Comparison of ENCODE assay signal across 17 cellular contexts in the genomic region with DNA sequence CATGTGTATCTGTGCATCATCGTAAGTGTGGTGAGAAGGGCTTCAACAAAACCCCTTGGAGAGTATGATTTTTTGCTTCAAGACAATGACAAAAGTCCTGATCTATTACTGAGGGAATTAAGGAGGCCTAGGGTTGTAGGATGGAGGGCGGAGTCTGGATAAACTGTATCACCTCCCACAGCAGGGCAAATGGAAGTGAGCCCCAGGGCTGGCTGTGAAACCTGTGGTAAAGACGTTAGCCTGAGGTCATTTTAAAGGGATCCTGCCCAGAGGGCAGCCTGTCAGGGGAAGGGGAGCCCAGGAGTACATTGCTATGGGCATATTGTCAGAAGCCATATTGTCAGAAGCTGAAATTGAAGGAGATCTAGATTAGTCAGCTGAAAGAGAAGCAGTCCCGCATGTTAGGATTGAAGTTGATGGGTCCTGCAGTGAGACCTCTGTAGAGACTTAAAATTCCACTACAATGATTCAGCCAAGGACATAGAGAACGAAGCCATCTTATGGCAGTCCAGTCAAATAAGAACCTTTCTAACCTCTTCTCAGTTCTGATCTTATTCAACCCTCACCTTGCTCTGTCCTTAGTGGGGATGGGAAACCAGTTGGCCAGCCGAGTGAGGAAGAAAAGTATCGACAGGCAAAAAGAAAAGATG. TPM values are rescaled to one million over a fixed set of nuclear protein-coding genes. Genes with fewer than 3 reads are reported as not detected.
"Had no signal": no experiment of that assay in that cellular context is flagged by ENCODE, and none has a peak within 500 bp of the region (broad histone marks: within the 10 kb centered on the region; RNA-seq: fewer than 3 reads in every experiment).

No MANE protein-coding gene starts in this region.

- ATAC-seq: foreskin keratinocyte; left colon; left ventricle myocardium superior; natural killer cell treated with Interleukin-12 subunit alpha and Interleukin-12 subunit beta and Interleukin-15 and Interleukin-18, amount 100 ng/mL, for 72 hours; psoas muscle; right lobe of liver had no signal

- H3K36me3 ChIP-seq: right lobe of liver had no signal

- H3K4me3 Mint-ChIP-seq: natural killer cell treated with Interleukin-12 subunit alpha and Interleukin-12 subunit beta and Interleukin-15 and Interleukin-18, amount 100 ng/mL, for 72 hours had no signal

- H3K9ac ChIP-seq: parathyroid adenoma had no signal

- DNase-seq: dermis blood vessel endothelial cell; erythroblast; foreskin keratinocyte; left colon; left ventricle myocardium superior; mesenchymal stem cell; midbrain; psoas muscle; retina; right lobe of liver; stimulated activated CD4-positive, alpha-beta T cell treated with anti-CD3 and anti-CD28 coated beads, Interleukin-1b, Interleukin-23, amount 100 ng/mL, for 48 hours; stimulated activated CD4-positive, alpha-beta T cell treated with anti-CD3 and anti-CD28 coated beads, Interleukin-4, amount 100 ng/mL, for 4 hours; stimulated activated naive CD4-positive, alpha-beta T cell; trophoblast cell had no signal

- H3K27ac ChIP-seq: foreskin keratinocyte, parathyroid adenoma, psoas muscle, right lobe of liver had no signal

- H3K27me3 ChIP-seq: foreskin keratinocyte had no signal

- H3K9me3 ChIP-seq: psoas muscle, right lobe of liver had no signal

- H3K79me2 ChIP-seq: parathyroid adenoma had no signal

- H3K27ac Mint-ChIP-seq: natural killer cell treated with Interleukin-12 subunit alpha and Interleukin-12 subunit beta and Interleukin-15 and Interleukin-18, amount 100 ng/mL, for 72 hours had no signal

- H3K4me3 ChIP-seq: lung, psoas muscle, right lobe of liver had no signal

- H3K36me3 Mint-ChIP-seq: natural killer cell treated with Interleukin-12 subunit alpha and Interleukin-12 subunit beta and Interleukin-15 and Interleukin-18, amount 100 ng/mL, for 72 hours had no signal

- H3K4me1 ChIP-seq: foreskin keratinocyte, parathyroid adenoma, psoas muscle, right lobe of liver had no signal

- H2AFZ ChIP-seq: parathyroid adenoma had no signal

RNA-seq across cellular contexts. Expression of a gene that starts 26.9 kb away (rescaled TPM):
- total RNA-seq: left ventricle myocardium superior had no signal
